Comparison of ENCODE assay signal across 29 cellular contexts in the genomic region with DNA sequence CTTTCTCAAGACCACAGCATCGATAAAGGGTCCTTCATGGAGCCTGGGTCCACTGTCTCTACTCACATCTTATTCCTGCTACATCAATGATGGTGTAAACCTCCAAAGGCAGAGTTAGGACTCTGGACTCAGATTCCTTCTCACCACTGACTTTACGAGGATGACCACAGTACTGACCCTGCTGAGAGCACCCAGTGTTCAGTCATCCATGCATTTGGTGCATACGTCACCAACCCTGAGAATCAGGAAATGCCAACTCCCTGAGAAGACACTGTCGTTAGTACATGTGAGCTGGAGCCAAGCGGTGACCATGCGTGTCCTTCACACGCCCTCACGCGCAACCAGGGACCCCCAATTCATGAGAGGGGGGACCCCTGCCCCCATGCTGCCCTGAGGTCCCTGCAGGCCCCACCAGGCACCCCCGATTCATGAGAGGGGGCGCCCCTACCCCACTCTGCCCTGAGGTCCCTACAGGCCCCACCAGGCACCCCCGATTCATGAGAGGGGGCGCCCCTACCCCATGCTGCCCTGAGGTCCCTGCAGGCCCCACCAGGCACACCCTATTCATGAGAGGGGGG.
DNase-seq lines count a peak whose midpoint lies in the region; ATAC-seq, FAIRE-seq and TF ChIP-seq lines count a peak whose summit lies in the region.
"Had no signal": no experiment of that assay in that cellular context is flagged by ENCODE, and none has a peak within 500 bp of the region (broad histone marks: within the 10 kb centered on the region; RNA-seq: fewer than 3 reads in every experiment).

No MANE protein-coding gene starts in this region.

- ATAC-seq in HG03342 (IDR thresholded peaks at IDR 0.05; ENCODE audit: unreplicated experiment), result no peak
- ATAC-seq: A549; activated naive CD4-positive, alpha-beta T cell treated with anti-CD3 and anti-CD28 coated beads, Interleukin-2, amount 50 U/mL, for 72 hours; left colon; T-cell had no signal

- intact Hi-C loops in esophagus squamous epithelium (cut with DNase I), result no loop called here

- CTCF ChIA-PET in AG04449 (lab: Yijun Ruan, JAX), result no interaction called here

- H3K9me3 ChIP-seq in esophagus squamous epithelium, result peaks cover 0 to 3% (median 0%) of the 10 kb centered on the region in 3 donors
- H3K9me3 ChIP-seq: A549, Caco-2, ovary, right atrium auricular region had no signal

- POLR2A ChIA-PET in AG04449 (lab: Yijun Ruan, JAX), result no interaction called here

- H3K27me3 ChIP-seq in esophagus squamous epithelium, result no peaks in the 10 kb centered on the region
- H3K27me3 ChIP-seq: ovary, right atrium auricular region had no signal

- TF ChIP-seq POLR2A in esophagus squamous epithelium (IDR thresholded peaks at IDR 0.05) (no peak), H54 (IDR thresholded peaks at IDR 0.05; ENCODE audit: low read depth, low read length) (no peak)

- H3K4me3 ChIP-seq in AG04449 (ENCODE audit: low read depth, low read length) (no peak overlapping the region), astrocyte of the spinal cord (ENCODE audit: low read depth, low read length) (no peak overlapping the region), esophagus squamous epithelium (no peak overlapping the region)
- H3K4me3 ChIP-seq: A549; BLaER1 treated with 17β-estradiol and CSF1 and Interleukin-3, amounts not matched to agents 10 nM and 100 nM; GM23248; ovary; right atrium auricular region had no signal

- FAIRE-seq in HTR-8/SVneo (lab: Jason Lieb, UNC) (peak; percentile 9), D721Med (lab: Jason Lieb, UNC) (no peak), H54 (lab: Jason Lieb, UNC) (no peak)
- FAIRE-seq: A549 had no signal

- DNase-seq in AG04449 (ENCODE audit: low read depth, low spot score) (peak; percentile 75), HTR-8/SVneo (ENCODE audit: insufficient read length, low spot score) (no peak), astrocyte of the spinal cord (ENCODE audit: low read depth, low spot score) (peak; percentile 85), kidney tubule cell (ENCODE audit: low spot score) (peak; percentile 93), D721Med (ENCODE audit: insufficient read length, low spot score) (no peak), esophagus squamous epithelium (lab: John Stamatoyannopoulos, UW) (no peak), H54 (ENCODE audit: insufficient read length, low spot score) (no peak)
- DNase-seq: aorta; Caco-2; effector memory CD4-positive, alpha-beta T cell; glutamatergic neuron; GM23248; KBM-7; left colon; mesendoderm; MV-4-11; naive B cell; NCI-H1694; NCI-H2171 treated with DMSO at 0.1 percent for 48 hours; NCI-H526; ovary; Right ventricle myocardium superior; stimulated activated CD8-positive, alpha-beta memory T cell treated with anti-CD3 and anti-CD28 coated beads, Interleukin-4, amount 100 ng/mL, for 48 hours; T-cell had no signal

- H3K4me1 ChIP-seq in esophagus squamous epithelium, result no peaks in the 10 kb centered on the region
- H3K4me1 ChIP-seq: A549, Caco-2, right atrium auricular region had no signal

- no peaks in the 10 kb centered on the region for H3K36me3 ChIP-seq in esophagus squamous epithelium
- H3K36me3 ChIP-seq: BLaER1 treated with 17β-estradiol and CSF1 and Interleukin-3, amounts not matched to agents 10 nM and 100 nM; ovary; right atrium auricular region had no signal

- WGBS in esophagus squamous epithelium, 2 donors, result 81 to 85% methylated on average over 2 to 9 of the region's 13 CpGs

- H3K27ac ChIP-seq in esophagus squamous epithelium, result no peak overlapping the region
- H3K27ac ChIP-seq: A549, GM23248, ovary, right atrium auricular region had no signal

- in situ Hi-C loops in astrocyte of the spinal cord (cut with HindIII; ENCODE audit: low sequenced_read_pairs), result no loop called here

- TF ChIP-seq CTCF in AG04449 (IDR thresholded peaks at IDR 0.05; ENCODE audit: insufficient read depth, low read length, missing control alignments) (no peak), astrocyte of the spinal cord (IDR thresholded peaks at IDR 0.05; ENCODE audit: low read depth, low read length) (no peak), D721Med (IDR thresholded peaks at IDR 0.05; ENCODE audit: insufficient read depth, missing control alignments) (no peak), esophagus squamous epithelium (IDR thresholded peaks at IDR 0.05) (no peak)

Comparison
In these comparisons a context has a peak if more than half of its experiments do, and no peak if none do; other contexts are left out.
1. DNase-seq: peak in AG04449 (single experiment), astrocyte of the spinal cord (single experiment) and kidney tubule cell (single experiment); none in HTR-8/SVneo (single experiment), D721Med (single experiment), esophagus squamous epithelium (single experiment) and H54 (single experiment).